In genomic region chr9:93263334-93264229, GRCh38 we compare ENCODE assay signal across 17 cellular contexts.
A peak's percentile ranks its signal among the peaks of the same experiment; 100 is the strongest.
DNase-seq lines count a peak whose midpoint lies in the region; FAIRE-seq and TF ChIP-seq lines count a peak whose summit lies in the region.
"Had no signal": no experiment of that assay in that cellular context is flagged by ENCODE, and none has a peak within 500 bp of the region (broad histone marks: within the 10 kb centered on the region; RNA-seq: fewer than 3 reads in every experiment).

No MANE protein-coding gene starts in this region.

- no peaks in the 10 kb centered on the region for H3K9me3 ChIP-seq in BLaER1
- H3K9me3 ChIP-seq in DOHH2 (ENCODE audit: control insufficient read depth, insufficient read depth, low read length), result no peaks in the 10 kb centered on the region
- no peaks in the 10 kb centered on the region for H3K9me3 ChIP-seq in mucosa of stomach (ENCODE audit: control insufficient read depth, low read length)
- H3K9me3 ChIP-seq in MM.1S (replicated peaks; ENCODE audit: insufficient read depth, low read length), result no peaks in the 10 kb centered on the region
- H3K9me3 ChIP-seq: BE2C, heart left ventricle, right atrium auricular region had no signal

- H3K4me1 ChIP-seq in BLaER1 (peaks cover 73% of the 10 kb centered on the region), DOHH2 (ENCODE audit: control insufficient read depth, low read length) (peaks cover 77% of the 10 kb centered on the region), mucosa of stomach (ENCODE audit: control insufficient read depth, insufficient read depth, low read length) (peaks cover 30% of the 10 kb centered on the region), MM.1S (ENCODE audit: low read length) (peaks cover 32% of the 10 kb centered on the region)
- H3K4me1 ChIP-seq: BE2C had no signal

- no peaks in the 10 kb centered on the region for H3K9me2 ChIP-seq in DOHH2 (replicated peaks; ENCODE audit: control insufficient read depth, low read length)
- H3K9me2 ChIP-seq in MM.1S (replicated peaks; ENCODE audit: insufficient read depth, low read length), result no peaks in the 10 kb centered on the region

- H3K27me3 Mint-ChIP-seq in activated CD4-positive, alpha-beta memory T cell treated with anti-CD3 and anti-CD28 coated beads, Interleukin-2, amount 10 ng/mL, durations not matched to agents 7 days and 5 days, result peaks cover 4% of the 10 kb centered on the region
- H3K27me3 Mint-ChIP-seq: activated naive CD8-positive, alpha-beta T cell had no signal

- peak; percentile 8 for DNase-seq in activated CD4-positive, alpha-beta memory T cell treated with anti-CD3 and anti-CD28 coated beads, Interleukin-2, amount 10 ng/mL, durations not matched to agents 7 days and 5 days
- DNase-seq in MM.1S, result no peak
- no peak for DNase-seq in NCI-H2029 (lab: John Stamatoyannopoulos, UW)
- no peak for DNase-seq in GM12892 (ENCODE audit: insufficient read length)
- DNase-seq: BE2C; brain microvascular endothelial cell; DMS 273 treated with DMSO at 0.1 percent for 48 hours; heart left ventricle; NCI-H2171 treated with DMSO at 0.1 percent for 48 hours; stimulated activated CD4-positive, alpha-beta T cell treated with anti-CD3 and anti-CD28 coated beads, Interleukin-1b, Interleukin-23, amount 100 ng/mL, for 48 hours had no signal

- no peak overlapping the region for H3K27ac Mint-ChIP-seq in activated CD4-positive, alpha-beta memory T cell treated with anti-CD3 and anti-CD28 coated beads, Interleukin-2, amount 10 ng/mL, durations not matched to agents 7 days and 5 days
- H3K27ac Mint-ChIP-seq: activated naive CD8-positive, alpha-beta T cell had no signal

- no peak for FAIRE-seq in GM12892 (lab: Jason Lieb, UNC)
- FAIRE-seq: islet of Langerhans had no signal

- H3K4me3 ChIP-seq in BLaER1 (no peak overlapping the region), DOHH2 (ENCODE audit: low read length) (no peak overlapping the region), mucosa of stomach (ENCODE audit: low read length) (no peak overlapping the region), MM.1S (ENCODE audit: low read length) (no peak overlapping the region)
- H3K4me3 ChIP-seq: heart left ventricle, right atrium auricular region had no signal

- POLR2A ChIA-PET in activated CD4-positive, alpha-beta memory T cell treated with anti-CD3 and anti-CD28 coated beads, Interleukin-2, amount 10 ng/mL, durations not matched to agents 7 days and 5 days (lab: Charles Lee), result no interaction called here

- no peak for TF ChIP-seq POLR2A in GM12892 (IDR thresholded peaks at IDR 0.05; ENCODE audit: low read depth, low read length)

- TF ChIP-seq CTCF in DOHH2 (IDR thresholded peaks at IDR 0.05; ENCODE audit: low read depth, low read length, poor library complexity, severe bottlenecking), result no peak
- TF ChIP-seq CTCF in MM.1S (IDR thresholded peaks at IDR 0.05; ENCODE audit: low read length), result no peak

- H3K36me3 Mint-ChIP-seq in activated CD4-positive, alpha-beta memory T cell treated with anti-CD3 and anti-CD28 coated beads, Interleukin-2, amount 10 ng/mL, durations not matched to agents 7 days and 5 days (ENCODE audit: low read depth), result no peaks in the 10 kb centered on the region
- H3K36me3 Mint-ChIP-seq: activated naive CD8-positive, alpha-beta T cell had no signal

- H3K36me3 ChIP-seq in BLaER1 (peaks cover 20% of the 10 kb centered on the region; the same call in 1 of the 2 replicates), DOHH2 (ENCODE audit: control insufficient read depth, low read length) (peaks cover 53% of the 10 kb centered on the region), mucosa of stomach (ENCODE audit: control insufficient read depth, insufficient read depth, low read length) (no peaks in the 10 kb centered on the region), MM.1S (replicated peaks; ENCODE audit: insufficient read depth, low read length) (no peaks in the 10 kb centered on the region)
- H3K36me3 ChIP-seq: BE2C, brain microvascular endothelial cell had no signal

- H3K27me3 ChIP-seq in BLaER1 (no peaks in the 10 kb centered on the region), DOHH2 (ENCODE audit: control insufficient read depth, low read length) (no peaks in the 10 kb centered on the region), mucosa of stomach (ENCODE audit: control insufficient read depth, insufficient read depth, low read length) (no peaks in the 10 kb centered on the region), MM.1S (replicated peaks; ENCODE audit: insufficient read depth, low read length) (no peaks in the 10 kb centered on the region)
- H3K27me3 ChIP-seq: BE2C, brain microvascular endothelial cell, heart left ventricle, right atrium auricular region had no signal

- H3K4me1 Mint-ChIP-seq in activated CD4-positive, alpha-beta memory T cell treated with anti-CD3 and anti-CD28 coated beads, Interleukin-2, amount 10 ng/mL, durations not matched to agents 7 days and 5 days, result peaks cover 3% of the 10 kb centered on the region

- H3K4me2 ChIP-seq in BLaER1 (peak overlapping the region; percentile 68), DOHH2 (ENCODE audit: low read length) (peak overlapping the region; percentile 98; the same call in 1 of the 2 replicates), MM.1S (ENCODE audit: low read depth, low read length) (no peak overlapping the region)

- H3F3A ChIP-seq in DOHH2 (ENCODE audit: control insufficient read depth, insufficient read depth) (peaks cover 20% of the 10 kb centered on the region), MM.1S (ENCODE audit: insufficient read depth, low read length) (peaks cover 9% of the 10 kb centered on the region)

- H2AFZ ChIP-seq in MM.1S (ENCODE audit: low read length), result no peak overlapping the region

- H3K9ac ChIP-seq in BLaER1 (no peak overlapping the region), mucosa of stomach (ENCODE audit: low read length) (peak overlapping the region; percentile 2), MM.1S (ENCODE audit: low read length) (no peak overlapping the region)

- H3K79me2 ChIP-seq in DOHH2 (ENCODE audit: control insufficient read depth, low read length), result peaks cover 46% of the 10 kb centered on the region
- peaks cover 7% of the 10 kb centered on the region; the same call in 1 of the 2 replicates for H3K79me2 ChIP-seq in MM.1S (ENCODE audit: low read length)

- CTCF ChIA-PET in activated CD4-positive, alpha-beta memory T cell treated with anti-CD3 and anti-CD28 coated beads, Interleukin-2, amount 10 ng/mL, durations not matched to agents 7 days and 5 days (lab: Charles Lee), result no interaction called here

- H4K20me1 ChIP-seq in BLaER1 (no peaks in the 10 kb centered on the region), DOHH2 (ENCODE audit: control insufficient read depth, insufficient read depth, low read depth, low read length) (no peaks in the 10 kb centered on the region), MM.1S (ENCODE audit: insufficient read depth, low read length) (no peaks in the 10 kb centered on the region)

- no peaks in the 10 kb centered on the region for H3K9me3 Mint-ChIP-seq in activated CD4-positive, alpha-beta memory T cell treated with anti-CD3 and anti-CD28 coated beads, Interleukin-2, amount 10 ng/mL, durations not matched to agents 7 days and 5 days

- H3K27ac ChIP-seq in BLaER1, result 0 out of 2 replicates have a peak overlapping the region, but pooled peaks have one; percentile 47
- peak overlapping the region; percentile 98 for H3K27ac ChIP-seq in DOHH2 (ENCODE audit: low read depth, low read length)
- H3K27ac ChIP-seq in MM.1S (ENCODE audit: low read length), result no peak overlapping the region
- H3K27ac ChIP-seq: brain microvascular endothelial cell, RWPE1 had no signal

- no peak overlapping the region for H3K4me3 Mint-ChIP-seq in activated CD4-positive, alpha-beta memory T cell treated with anti-CD3 and anti-CD28 coated beads, Interleukin-2, amount 10 ng/mL, durations not matched to agents 7 days and 5 days
- H3K4me3 Mint-ChIP-seq: activated naive CD8-positive, alpha-beta T cell had no signal
